In the genomic region with DNA sequence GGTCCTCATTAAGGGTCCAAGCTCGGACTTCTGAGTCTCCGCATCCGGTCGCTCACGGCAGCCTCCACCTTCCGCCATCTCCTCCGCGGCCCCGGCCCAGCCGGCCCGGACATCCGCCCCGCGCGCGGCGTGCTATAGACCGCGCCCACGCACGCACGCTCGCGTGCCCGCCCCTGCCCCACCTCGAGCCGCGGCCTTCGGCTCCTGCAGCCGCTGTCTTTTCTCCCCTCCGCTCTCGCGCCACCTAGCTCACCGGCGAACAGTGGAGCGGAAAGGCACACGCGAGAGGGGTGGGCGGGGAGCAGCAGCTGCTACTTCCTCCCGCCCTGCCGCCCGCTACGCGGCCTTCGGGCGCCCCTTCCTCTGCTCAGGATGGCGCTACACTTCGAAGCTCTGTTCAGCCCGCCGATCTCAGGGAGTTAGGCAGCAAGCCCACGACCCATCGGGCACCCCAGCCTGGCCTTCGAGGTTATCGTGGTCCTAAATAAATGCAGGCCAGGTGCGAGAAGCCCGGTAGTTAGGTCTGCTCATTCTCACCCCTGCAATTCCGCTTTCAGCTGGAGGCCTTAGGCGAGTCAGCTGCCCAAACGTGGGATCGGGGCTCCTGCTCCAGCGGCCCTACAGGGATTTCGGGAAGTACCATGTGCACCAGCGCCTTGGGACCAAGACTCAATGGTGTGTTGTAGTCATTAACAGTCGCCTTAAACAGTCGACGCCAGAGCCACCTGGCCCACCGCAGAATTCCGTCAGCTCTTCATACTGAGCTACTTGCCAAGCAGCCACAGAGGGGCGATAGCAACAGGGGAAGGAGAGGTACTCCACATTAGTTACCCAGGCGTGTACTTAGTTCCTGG, we compare ENCODE assay signal across 1 cellular context.
TF ChIP-seq lines count a peak whose summit lies in the region.

A gene with protein sequence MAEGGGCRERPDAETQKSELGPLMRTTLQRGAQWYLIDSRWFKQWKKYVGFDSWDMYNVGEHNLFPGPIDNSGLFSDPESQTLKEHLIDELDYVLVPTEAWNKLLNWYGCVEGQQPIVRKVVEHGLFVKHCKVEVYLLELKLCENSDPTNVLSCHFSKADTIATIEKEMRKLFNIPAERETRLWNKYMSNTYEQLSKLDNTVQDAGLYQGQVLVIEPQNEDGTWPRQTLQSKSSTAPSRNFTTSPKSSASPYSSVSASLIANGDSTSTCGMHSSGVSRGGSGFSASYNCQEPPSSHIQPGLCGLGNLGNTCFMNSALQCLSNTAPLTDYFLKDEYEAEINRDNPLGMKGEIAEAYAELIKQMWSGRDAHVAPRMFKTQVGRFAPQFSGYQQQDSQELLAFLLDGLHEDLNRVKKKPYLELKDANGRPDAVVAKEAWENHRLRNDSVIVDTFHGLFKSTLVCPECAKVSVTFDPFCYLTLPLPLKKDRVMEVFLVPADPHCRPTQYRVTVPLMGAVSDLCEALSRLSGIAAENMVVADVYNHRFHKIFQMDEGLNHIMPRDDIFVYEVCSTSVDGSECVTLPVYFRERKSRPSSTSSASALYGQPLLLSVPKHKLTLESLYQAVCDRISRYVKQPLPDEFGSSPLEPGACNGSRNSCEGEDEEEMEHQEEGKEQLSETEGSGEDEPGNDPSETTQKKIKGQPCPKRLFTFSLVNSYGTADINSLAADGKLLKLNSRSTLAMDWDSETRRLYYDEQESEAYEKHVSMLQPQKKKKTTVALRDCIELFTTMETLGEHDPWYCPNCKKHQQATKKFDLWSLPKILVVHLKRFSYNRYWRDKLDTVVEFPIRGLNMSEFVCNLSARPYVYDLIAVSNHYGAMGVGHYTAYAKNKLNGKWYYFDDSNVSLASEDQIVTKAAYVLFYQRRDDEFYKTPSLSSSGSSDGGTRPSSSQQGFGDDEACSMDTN (minus strand): TSS at position 107 of the 854 bp plus-strand sequence. CDS start 29 bp downstream, at position 78.

TF ChIP-seq in IMR-90, 13 proteins besides CTCF, POLR2A, EP300 and RAD21 (continued from another document):
- TF ChIP-seq, protein P1, sequence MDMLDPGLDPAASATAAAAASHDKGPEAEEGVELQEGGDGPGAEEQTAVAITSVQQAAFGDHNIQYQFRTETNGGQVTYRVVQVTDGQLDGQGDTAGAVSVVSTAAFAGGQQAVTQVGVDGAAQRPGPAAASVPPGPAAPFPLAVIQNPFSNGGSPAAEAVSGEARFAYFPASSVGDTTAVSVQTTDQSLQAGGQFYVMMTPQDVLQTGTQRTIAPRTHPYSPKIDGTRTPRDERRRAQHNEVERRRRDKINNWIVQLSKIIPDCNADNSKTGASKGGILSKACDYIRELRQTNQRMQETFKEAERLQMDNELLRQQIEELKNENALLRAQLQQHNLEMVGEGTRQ (IDR thresholded peaks at IDR 0.05; ENCODE audit: low read depth, low read length), result no peak; the same call in 1 of the 2 replicates
- TF ChIP-seq CHD1 (IDR thresholded peaks at IDR 0.05; ENCODE audit: low read depth, low read length), result no peak
- TF ChIP-seq, protein P2, sequence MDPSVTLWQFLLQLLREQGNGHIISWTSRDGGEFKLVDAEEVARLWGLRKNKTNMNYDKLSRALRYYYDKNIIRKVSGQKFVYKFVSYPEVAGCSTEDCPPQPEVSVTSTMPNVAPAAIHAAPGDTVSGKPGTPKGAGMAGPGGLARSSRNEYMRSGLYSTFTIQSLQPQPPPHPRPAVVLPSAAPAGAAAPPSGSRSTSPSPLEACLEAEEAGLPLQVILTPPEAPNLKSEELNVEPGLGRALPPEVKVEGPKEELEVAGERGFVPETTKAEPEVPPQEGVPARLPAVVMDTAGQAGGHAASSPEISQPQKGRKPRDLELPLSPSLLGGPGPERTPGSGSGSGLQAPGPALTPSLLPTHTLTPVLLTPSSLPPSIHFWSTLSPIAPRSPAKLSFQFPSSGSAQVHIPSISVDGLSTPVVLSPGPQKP (IDR thresholded peaks at IDR 0.05; ENCODE audit: borderline replicate concordance, low read depth, low read length), result no peak
- TF ChIP-seq BHLHE40 (IDR thresholded peaks at IDR 0.05; ENCODE audit: low read depth, low read length), result peak; percentile 95
- TF ChIP-seq MAZ (IDR thresholded peaks at IDR 0.05; ENCODE audit: borderline replicate concordance, low read depth, low read length), result peak; percentile 65; the same call in 1 of the 2 replicates
- no peak for TF ChIP-seq RFX5 (IDR thresholded peaks at IDR 0.05; ENCODE audit: low read depth, low read length)
- TF ChIP-seq MAFK (IDR thresholded peaks at IDR 0.05; ENCODE audit: low read depth, low read length), result no peak
- TF ChIP-seq FOS (IDR thresholded peaks at IDR 0.05; ENCODE audit: low read depth, low read length), result no peak
- no peak for TF ChIP-seq RCOR1 (IDR thresholded peaks at IDR 0.05; ENCODE audit: insufficient replicate concordance, low read length)
- TF ChIP-seq NFE2L2 (IDR thresholded peaks at IDR 0.05; ENCODE audit: low read depth, low read length), result no peak
- peak; percentile 61 for TF ChIP-seq SMC3 (IDR thresholded peaks at IDR 0.05; ENCODE audit: low read depth, low read length)
TF ChIP-seq in IMR-90: peak in this region for 4.
